Comparison of ENCODE assay signal across 8 cellular contexts in the genomic region with DNA sequence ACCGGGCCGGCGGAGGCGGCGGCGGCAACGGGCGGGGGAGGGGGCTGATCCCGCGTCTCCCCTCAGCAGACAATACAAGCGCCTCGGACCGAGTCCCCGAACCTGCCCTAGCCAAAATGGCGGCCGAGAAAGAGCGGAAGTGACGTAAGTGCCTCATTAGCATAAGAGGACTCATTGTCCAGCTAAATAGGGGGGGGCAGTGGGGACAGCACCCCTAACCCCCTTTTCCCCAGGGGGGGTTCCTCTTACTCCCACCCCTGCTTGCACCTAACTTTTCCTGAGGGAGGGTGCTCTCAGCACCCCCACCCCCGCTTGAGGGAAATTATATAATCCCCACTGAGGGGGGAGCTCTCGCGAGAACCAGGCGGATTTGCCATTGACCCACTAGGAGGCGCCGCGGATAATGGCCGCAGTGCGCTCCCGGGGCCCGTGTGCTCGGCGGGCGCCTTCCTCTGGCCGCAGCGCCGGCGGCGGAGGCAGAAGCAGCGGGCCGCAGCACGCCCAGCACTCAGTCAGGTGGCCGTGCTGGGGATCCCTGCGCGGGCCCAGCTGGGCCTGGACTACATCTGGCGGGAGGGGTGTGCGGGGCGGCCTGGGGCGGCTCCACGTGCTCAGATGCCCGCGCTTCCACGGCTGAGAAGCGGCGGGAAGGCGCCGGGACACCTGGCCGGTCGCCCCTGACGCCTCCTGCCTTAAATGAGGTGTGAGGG. TPM values are rescaled to one million over a fixed set of nuclear protein-coding genes. Genes with fewer than 3 reads are reported as not detected.
DNase-seq lines count a peak whose midpoint lies in the region; ATAC-seq and TF ChIP-seq lines count a peak whose summit lies in the region.

A gene (minus strand): TSS at position 132 of the 710 bp plus-strand sequence. CDS start 27,441 bp downstream, outside the sequence.

- H3K9me3 ChIP-seq in PC-9 (ENCODE audit: insufficient read depth, low read depth) (no peaks in the 10 kb centered on the region), mucosa of rectum (ENCODE audit: control insufficient read depth in 2 of 2, low read length in 2 of 2) (no peaks in the 10 kb centered on the region)

- H3K27ac ChIP-seq in PC-9 = peak within 1 kb of the TSS; percentile 84
- peak within 1 kb of the TSS; percentile 97 to 99 for H3K27ac ChIP-seq in mucosa of rectum (ENCODE audit: low read depth in 2 of 2, low read length in 2 of 2)

- H3K79me2 ChIP-seq in PC-9 (ENCODE audit: low read depth) = peaks cover 40% of the 10 kb centered on the region

- BruUV-seq in PC-9 (replicated peaks; lab: Mats Ljungman, UMichigan) = no TSS peak

- H3K9me2 ChIP-seq in PC-9 (ENCODE audit: insufficient read depth) = no peaks in the 10 kb centered on the region

- peak; percentile 47 for ATAC-seq in GM21717 (IDR thresholded peaks at IDR 0.05; ENCODE audit: unreplicated experiment)

- peak within 1 kb of the TSS; percentile 71 to 85 for H3K9ac ChIP-seq in mucosa of rectum (ENCODE audit: low read depth in 1 of 2, low read length in 2 of 2)

- peaks cover 52% of the 10 kb centered on the region for H3K36me3 ChIP-seq in PC-9 (ENCODE audit: low read depth)
- H3K36me3 ChIP-seq in mucosa of rectum (ENCODE audit: control insufficient read depth in 2 of 2, insufficient read depth in 2 of 2, low read length in 2 of 2) = peaks cover 27 to 31% of the 10 kb centered on the region in 2 donors

- peak; percentile 83 for TF ChIP-seq POLR2A in erythroblast (IDR thresholded peaks at IDR 0.05; ENCODE audit: low read length)

- peaks cover 28% of the 10 kb centered on the region for H4K20me1 ChIP-seq in PC-9 (ENCODE audit: insufficient read depth)

- peak within 1 kb of the TSS; percentile 94 for H3K4me2 ChIP-seq in PC-9

- DNase-seq in DMS53 treated with DMSO at 0.1 percent for 48 hours (lab: John Stamatoyannopoulos, UW; ENCODE audit: unreplicated experiment) = peak; percentile 93
- DNase-seq in KG1 (lab: John Stamatoyannopoulos, UW) = peak; percentile 92
- DNase-seq in PC-9 = peak; percentile 79 to 89
- peak; percentile 93 for DNase-seq in activated T-cell treated with anti-CD3 and anti-CD28 coated beads, Interleukin-2, amount 50 U/mL, for 1 hour
- peak; percentile 98 for DNase-seq in erythroblast (lab: John Stamatoyannopoulos, UW)
- DNase-seq in stimulated activated CD8-positive, alpha-beta memory T cell treated with anti-CD3 and anti-CD28 coated beads, Interleukin-4, amount 100 ng/mL, for 4 hours (ENCODE audit: low read depth in 2 of 2, low spot score in 1 of 2) = peak; percentile 74 to 75

- H3K4me3 ChIP-seq in PC-9 (peak within 1 kb of the TSS; percentile 72), mucosa of rectum (ENCODE audit: low read length in 2 of 2) (peak within 1 kb of the TSS; percentile 87 to 93)

- peak; percentile 64; the same call in 1 of the 2 replicates for TF ChIP-seq CTCF in PC-9 (conservative IDR thresholded peaks at IDR 0.05)

- H2AFZ ChIP-seq in PC-9 = peak within 1 kb of the TSS; percentile 76

- intact Hi-C loops in PC-9 (cut with micrococcal nuclease; ENCODE audit: unreplicated experiment) = loop anchor here (1.0 to 2.0 kb wide), 2 partner anchors 27 to 137 kb away; a partner anchor contains a TSS

- peaks cover 35% of the 10 kb centered on the region for H3F3A ChIP-seq in PC-9 (ENCODE audit: insufficient read depth, low read depth)

- no peaks in the 10 kb centered on the region for H3K27me3 ChIP-seq in PC-9 (ENCODE audit: insufficient read depth, low read depth)
- H3K27me3 ChIP-seq in mucosa of rectum (ENCODE audit: control insufficient read depth in 2 of 2, insufficient read depth in 2 of 2, low read length in 2 of 2) = no peaks in the 10 kb centered on the region

- CTCF ChIA-PET in PC-9 (lab: Charles Lee) = interaction anchor here (0.6 to 1.9 kb wide), 6 partner anchors 24 to 700 kb away, joined by 3 to 18 read pairs (median 4); a partner anchor contains a TSS

- H3K4me1 ChIP-seq in PC-9 (replicated peaks; ENCODE audit: insufficient read depth) (peaks cover 39% of the 10 kb centered on the region), mucosa of rectum (ENCODE audit: control insufficient read depth in 2 of 2, insufficient read depth in 2 of 2, low read length in 2 of 2) (peaks cover 20 to 21% of the 10 kb centered on the region in 2 donors)

- POLR2A ChIA-PET in PC-9 (lab: Charles Lee; ENCODE audit: unreplicated experiment) = interaction anchor here (0.6 to 1.2 kb wide), 8 partner anchors 27 to 1284 kb away, joined by 3 to 12 read pairs (median 4); a partner anchor contains a TSS

RNA-seq across cellular contexts. Expression of the gene that starts here (rescaled TPM):
- total RNA-seq in PC-9 (2021) = 83.3 and 104 TPM in 2 replicates

Comparison
In these comparisons a context has a peak if more than half of its experiments do, and no peak if none do; other contexts are left out.
1. Peak in every context shown above with its lines: DNase-seq, ATAC-seq, H3K4me3 ChIP-seq and H3K27ac ChIP-seq.